14 cellular contexts compared by ENCODE assay signal in the genomic region with DNA sequence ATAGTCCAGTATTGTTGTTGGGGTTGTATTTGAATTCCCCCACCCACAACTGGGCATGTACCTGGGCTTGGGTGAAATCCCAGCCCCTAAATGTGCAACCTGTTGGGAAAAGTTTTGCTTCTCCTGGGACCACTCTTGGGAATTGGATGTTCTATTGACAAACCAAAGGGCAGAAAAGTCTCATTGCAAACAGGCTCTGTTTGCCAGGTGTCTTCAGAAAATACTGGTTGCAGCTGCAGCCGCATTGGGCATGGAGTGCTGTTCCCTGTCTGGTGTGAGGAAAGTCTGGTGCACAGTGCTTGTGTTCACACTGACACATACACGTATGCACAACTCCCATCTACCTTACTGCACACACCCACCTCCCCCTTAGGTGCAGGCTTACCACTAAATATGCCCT.
A peak's percentile ranks its signal among the peaks of the same experiment; 100 is the strongest.
DNase-seq lines count a peak whose midpoint lies in the region; ATAC-seq and TF ChIP-seq lines count a peak whose summit lies in the region.
"Had no signal": no experiment of that assay in that cellular context is flagged by ENCODE, and none has a peak within 500 bp of the region (broad histone marks: within the 10 kb centered on the region; RNA-seq: fewer than 3 reads in every experiment).

No MANE protein-coding gene starts in this region.

- no peaks in the 10 kb centered on the region for H3K27me3 ChIP-seq in iPS-20b (ENCODE audit: insufficient read depth, low read length)

- peak overlapping the region in 2 of 3 experiments; percentile 24 to 89 for H3K27ac Mint-ChIP-seq in nephron

- H3K36me3 Mint-ChIP-seq in nephron (ENCODE audit: low read depth), result no peaks in the 10 kb centered on the region
- H3K36me3 Mint-ChIP-seq: CD4-positive, CD25-positive, alpha-beta regulatory T cell had no signal

- peaks cover 26% of the 10 kb centered on the region for H3K4me1 ChIP-seq in iPS-20b (ENCODE audit: insufficient read depth, low read length)

- DNase-seq in AG08395 (ENCODE audit: low spot score), result no peak
- DNase-seq: ACHN; CD4-positive, CD25-positive, alpha-beta regulatory T cell; NCI-H1436; NCI-H2029; NCI-H2171 treated with DMSO at 0.1 percent for 48 hours; NCI-H446 treated with DMSO at 0.1 percent for 48 hours; NK-92 treated with Interleukin-12 subunit alpha and Interleukin-12 subunit beta, amount 100 ng/mL, for 24 hours had no signal

- H3K4me1 Mint-ChIP-seq in nephron, result peaks cover 21% of the 10 kb centered on the region
- H3K4me1 Mint-ChIP-seq: CD4-positive, CD25-positive, alpha-beta regulatory T cell had no signal

- H3K4me3 Mint-ChIP-seq in nephron, result no peak overlapping the region
- H3K4me3 Mint-ChIP-seq: CD4-positive, CD25-positive, alpha-beta regulatory T cell had no signal

- peaks cover 12% of the 10 kb centered on the region for H3K27me3 Mint-ChIP-seq in nephron (ENCODE audit: low read depth)

- peak overlapping the region; percentile 16; the same call in 1 of the 2 replicates for H3K9ac ChIP-seq in iPS-20b (ENCODE audit: low read depth, low read length)

- H3K36me3 ChIP-seq in KOPT-K1 (ENCODE audit: insufficient read depth, low read length) (no peaks in the 10 kb centered on the region), iPS-20b (ENCODE audit: insufficient read depth, low read depth, low read length) (no peaks in the 10 kb centered on the region)

- no peaks in the 10 kb centered on the region for H3K9me3 ChIP-seq in KOPT-K1 (ENCODE audit: insufficient read depth, low read length, poor library complexity, severe bottlenecking)
- no peaks in the 10 kb centered on the region for H3K9me3 ChIP-seq in iPS-20b (ENCODE audit: insufficient read depth, low read depth, low read length)

- H3K9me3 Mint-ChIP-seq in nephron, result no peaks in the 10 kb centered on the region
- H3K9me3 Mint-ChIP-seq: CD4-positive, CD25-positive, alpha-beta regulatory T cell had no signal

- H3K27ac ChIP-seq in KOPT-K1 (ENCODE audit: low read depth, low read length, poor library complexity, severe bottlenecking), result peak overlapping the region; percentile 57
- peak overlapping the region; percentile 13 for H3K27ac ChIP-seq in iPS-20b (ENCODE audit: low read length)

- TF ChIP-seq CTCF in nephron (IDR thresholded peaks at IDR 0.05; ENCODE audit: unreplicated experiment in 3 of 3), result no peak

- ATAC-seq in GM21360 (IDR thresholded peaks at IDR 0.05; ENCODE audit: unreplicated experiment) (no peak), SK-N-SH treated with all-trans-retinoic acid at 6 μM for 48 hours (no peak), GM19452 (IDR thresholded peaks at IDR 0.05; ENCODE audit: unreplicated experiment) (no peak)

- no peak overlapping the region for H3K4me3 ChIP-seq in iPS-20b (ENCODE audit: low read length)

TF ChIP-seq in SK-N-SH treated with all-trans-retinoic acid at 6 μM for 48 hours, 23 proteins besides CTCF, POLR2A, EP300 and RAD21:
- TF ChIP-seq GLIS3 (CRISPR knock-in tag; IDR thresholded peaks at IDR 0.05), result no peak
- no peak for TF ChIP-seq ZC3H10 (CRISPR knock-in tag; IDR thresholded peaks at IDR 0.05)
- no peak for TF ChIP-seq ZNF70 (CRISPR knock-in tag; IDR thresholded peaks at IDR 0.05)
- TF ChIP-seq, protein P1, sequence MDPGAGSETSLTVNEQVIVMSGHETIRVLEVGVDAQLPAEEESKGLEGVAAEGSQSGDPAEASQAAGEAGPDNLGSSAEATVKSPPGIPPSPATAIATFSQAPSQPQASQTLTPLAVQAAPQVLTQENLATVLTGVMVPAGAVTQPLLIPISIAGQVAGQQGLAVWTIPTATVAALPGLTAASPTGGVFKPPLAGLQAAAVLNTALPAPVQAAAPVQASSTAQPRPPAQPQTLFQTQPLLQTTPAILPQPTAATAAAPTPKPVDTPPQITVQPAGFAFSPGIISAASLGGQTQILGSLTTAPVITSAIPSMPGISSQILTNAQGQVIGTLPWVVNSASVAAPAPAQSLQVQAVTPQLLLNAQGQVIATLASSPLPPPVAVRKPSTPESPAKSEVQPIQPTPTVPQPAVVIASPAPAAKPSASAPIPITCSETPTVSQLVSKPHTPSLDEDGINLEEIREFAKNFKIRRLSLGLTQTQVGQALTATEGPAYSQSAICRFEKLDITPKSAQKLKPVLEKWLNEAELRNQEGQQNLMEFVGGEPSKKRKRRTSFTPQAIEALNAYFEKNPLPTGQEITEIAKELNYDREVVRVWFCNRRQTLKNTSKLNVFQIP (CRISPR knock-in tag; IDR thresholded peaks at IDR 0.05; ENCODE audit: borderline replicate concordance, low read depth), result no peak
- no peak for TF ChIP-seq ISL1 (CRISPR knock-in tag; IDR thresholded peaks at IDR 0.05)
- TF ChIP-seq, protein P2, sequence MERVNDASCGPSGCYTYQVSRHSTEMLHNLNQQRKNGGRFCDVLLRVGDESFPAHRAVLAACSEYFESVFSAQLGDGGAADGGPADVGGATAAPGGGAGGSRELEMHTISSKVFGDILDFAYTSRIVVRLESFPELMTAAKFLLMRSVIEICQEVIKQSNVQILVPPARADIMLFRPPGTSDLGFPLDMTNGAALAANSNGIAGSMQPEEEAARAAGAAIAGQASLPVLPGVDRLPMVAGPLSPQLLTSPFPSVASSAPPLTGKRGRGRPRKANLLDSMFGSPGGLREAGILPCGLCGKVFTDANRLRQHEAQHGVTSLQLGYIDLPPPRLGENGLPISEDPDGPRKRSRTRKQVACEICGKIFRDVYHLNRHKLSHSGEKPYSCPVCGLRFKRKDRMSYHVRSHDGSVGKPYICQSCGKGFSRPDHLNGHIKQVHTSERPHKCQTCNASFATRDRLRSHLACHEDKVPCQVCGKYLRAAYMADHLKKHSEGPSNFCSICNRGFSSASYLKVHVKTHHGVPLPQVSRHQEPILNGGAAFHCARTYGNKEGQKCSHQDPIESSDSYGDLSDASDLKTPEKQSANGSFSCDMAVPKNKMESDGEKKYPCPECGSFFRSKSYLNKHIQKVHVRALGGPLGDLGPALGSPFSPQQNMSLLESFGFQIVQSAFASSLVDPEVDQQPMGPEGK (CRISPR knock-in tag; IDR thresholded peaks at IDR 0.05; ENCODE audit: borderline replicate concordance), result no peak
- TF ChIP-seq TCF4 (CRISPR knock-in tag; IDR thresholded peaks at IDR 0.05; ENCODE audit: borderline replicate concordance), result no peak
- TF ChIP-seq BACH2 (CRISPR knock-in tag; IDR thresholded peaks at IDR 0.05; ENCODE audit: borderline replicate concordance), result no peak
